ENCODE assay signal across 18 cellular contexts in genomic region chrX:4379071-4379470, GRCh38.
"Had no signal": no experiment of that assay in that cellular context is flagged by ENCODE, and none has a peak within 500 bp of the region (broad histone marks: within the 10 kb centered on the region; RNA-seq: fewer than 3 reads in every experiment).

No MANE protein-coding gene starts in this region.

- H3K36me3 ChIP-seq: heart left ventricle, suprapubic skin, transverse colon had no signal

- H3K9me3 ChIP-seq: SK-N-SH, suprapubic skin, transverse colon had no signal

- ATAC-seq: heart left ventricle, left cardiac atrium had no signal

- H3K27me3 ChIP-seq: heart left ventricle, suprapubic skin, transverse colon had no signal

- H3K9ac ChIP-seq: SK-N-SH had no signal

- H3K4me1 ChIP-seq: heart left ventricle, suprapubic skin, transverse colon had no signal

- DNase-seq: activated B cell treated with CpG ODN at 0.5 μM for 24 hours; activated CD4-positive, alpha-beta memory T cell treated with anti-CD3 and anti-CD28 coated beads for 36 hours; activated CD4-positive, alpha-beta T cell treated with anti-CD3 and anti-CD28 coated beads for 4 hours; activated naive CD4-positive, alpha-beta T cell treated with Interleukin-2 at 50 U/mL for 16 hours; activated naive CD8-positive, alpha-beta T cell treated with anti-CD3 and anti-CD28 coated beads, Interleukin-2, amount 10 ng/mL, durations not matched to agents 7 days and 5 days; amygdala; caudate nucleus; dorsolateral prefrontal cortex; heart left ventricle; immature natural killer cell; left cardiac atrium; midbrain; nephron progenitor cell; nucleus accumbens; retina; SK-N-SH; transverse colon had no signal

- H3K4me2 ChIP-seq: SK-N-SH had no signal

- H3K27ac ChIP-seq: dorsolateral prefrontal cortex, heart left ventricle, suprapubic skin, transverse colon had no signal

- H3K4me3 ChIP-seq: dorsolateral prefrontal cortex, heart left ventricle, suprapubic skin, transverse colon had no signal
